1 cellular context compared by ENCODE assay signal in the genomic region with DNA sequence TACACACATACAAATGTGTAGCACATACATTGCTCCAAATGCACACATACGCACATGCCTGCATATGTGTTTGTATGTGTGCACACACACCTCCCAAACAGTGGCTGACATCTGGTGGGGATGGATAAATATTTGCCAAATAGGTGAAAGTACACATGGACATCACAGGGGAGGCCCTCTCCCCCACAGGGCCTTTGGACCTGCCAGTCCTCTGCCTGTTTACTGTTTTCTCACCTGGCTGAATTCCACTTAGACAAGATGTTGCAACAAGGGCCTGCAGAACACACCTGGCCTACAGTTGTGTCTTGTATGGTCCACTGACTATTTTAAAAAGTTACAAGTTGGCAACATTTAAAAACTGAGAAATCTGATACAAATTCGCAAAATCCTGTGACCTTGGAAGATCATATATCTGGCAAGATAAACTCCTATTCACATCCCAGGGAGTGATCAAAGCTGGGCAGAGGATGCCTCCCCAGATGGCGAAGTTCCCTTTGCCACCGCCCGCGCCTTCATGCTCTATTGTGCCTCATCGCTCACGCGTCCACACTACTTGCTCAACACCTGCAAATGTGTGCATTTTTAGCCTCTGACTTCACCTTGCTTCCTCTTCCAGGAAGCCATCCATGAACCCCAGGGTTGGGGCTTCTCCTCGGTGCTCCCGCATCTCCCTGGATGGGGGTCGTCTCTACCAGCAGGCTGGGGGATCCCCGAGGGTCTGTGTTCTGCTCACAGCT.
TF ChIP-seq lines count a peak whose summit lies in the region.

No MANE protein-coding gene starts in this region.

TF ChIP-seq in IMR-90, 13 proteins besides CTCF, POLR2A, EP300 and RAD21:
- TF ChIP-seq MAZ (IDR thresholded peaks at IDR 0.05; ENCODE audit: borderline replicate concordance, low read depth, low read length), result no peak
- no peak for TF ChIP-seq RFX5 (IDR thresholded peaks at IDR 0.05; ENCODE audit: low read depth, low read length)
- TF ChIP-seq CHD1 (IDR thresholded peaks at IDR 0.05; ENCODE audit: low read depth, low read length), result no peak
- no peak for TF ChIP-seq BHLHE40 (IDR thresholded peaks at IDR 0.05; ENCODE audit: low read depth, low read length)
- TF ChIP-seq, protein P1, sequence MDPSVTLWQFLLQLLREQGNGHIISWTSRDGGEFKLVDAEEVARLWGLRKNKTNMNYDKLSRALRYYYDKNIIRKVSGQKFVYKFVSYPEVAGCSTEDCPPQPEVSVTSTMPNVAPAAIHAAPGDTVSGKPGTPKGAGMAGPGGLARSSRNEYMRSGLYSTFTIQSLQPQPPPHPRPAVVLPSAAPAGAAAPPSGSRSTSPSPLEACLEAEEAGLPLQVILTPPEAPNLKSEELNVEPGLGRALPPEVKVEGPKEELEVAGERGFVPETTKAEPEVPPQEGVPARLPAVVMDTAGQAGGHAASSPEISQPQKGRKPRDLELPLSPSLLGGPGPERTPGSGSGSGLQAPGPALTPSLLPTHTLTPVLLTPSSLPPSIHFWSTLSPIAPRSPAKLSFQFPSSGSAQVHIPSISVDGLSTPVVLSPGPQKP (IDR thresholded peaks at IDR 0.05; ENCODE audit: borderline replicate concordance, low read depth, low read length), result no peak
- no peak for TF ChIP-seq NFE2L2 (IDR thresholded peaks at IDR 0.05; ENCODE audit: low read depth, low read length)
- no peak for TF ChIP-seq RCOR1 (IDR thresholded peaks at IDR 0.05; ENCODE audit: insufficient replicate concordance, low read length)
- no peak for TF ChIP-seq MAFK (IDR thresholded peaks at IDR 0.05; ENCODE audit: low read depth, low read length)
- TF ChIP-seq MXI1 (IDR thresholded peaks at IDR 0.05; ENCODE audit: borderline replicate concordance, low read depth, low read length), result no peak
- TF ChIP-seq FOS (IDR thresholded peaks at IDR 0.05; ENCODE audit: low read depth, low read length), result no peak
- TF ChIP-seq USF2 (IDR thresholded peaks at IDR 0.05; ENCODE audit: low read depth, low read length), result no peak
TF ChIP-seq in IMR-90: peak in this region for 0.
